12 cellular contexts compared by ENCODE assay signal in genomic region chr18:22822841-22823508, GRCh38.
A peak's percentile ranks its signal among the peaks of the same experiment; 100 is the strongest.
DNase-seq lines count a peak whose midpoint lies in the region; ATAC-seq and TF ChIP-seq lines count a peak whose summit lies in the region.
"Had no signal": no experiment of that assay in that cellular context is flagged by ENCODE, and none has a peak within 500 bp of the region (broad histone marks: within the 10 kb centered on the region; RNA-seq: fewer than 3 reads in every experiment).

No MANE protein-coding gene starts in this region.

- H3K27me3 ChIP-seq in endodermal cell (ENCODE audit: control insufficient read depth, insufficient read depth, low read length, poor library complexity, severe bottlenecking) (no peaks in the 10 kb centered on the region), right atrium auricular region (no peaks in the 10 kb centered on the region), aorta (ENCODE audit: control insufficient read depth in 1 of 2, insufficient read depth in 2 of 2, low read length in 1 of 2) (no peaks in the 10 kb centered on the region)
- H3K27me3 ChIP-seq: gastroesophageal sphincter, pancreas had no signal

- no peaks in the 10 kb centered on the region for H3K9me3 ChIP-seq in endodermal cell (ENCODE audit: control insufficient read depth, low read length)
- H3K9me3 ChIP-seq in right atrium auricular region, result no peaks in the 10 kb centered on the region
- no peaks in the 10 kb centered on the region for H3K9me3 ChIP-seq in aorta (ENCODE audit: control insufficient read depth, low read length)
- H3K9me3 ChIP-seq: pancreas had no signal

- H3K9ac ChIP-seq in endodermal cell (ENCODE audit: extremely low read depth, low read length, poor library complexity, severe bottlenecking), result no peak overlapping the region

- no peaks in the 10 kb centered on the region for H3K9me3 Mint-ChIP-seq in endodermal cell
- H3K9me3 Mint-ChIP-seq in activated T-cell treated with anti-CD3 and anti-CD28 coated beads, Interleukin-2, amount 50 U/mL, for 72 hours, result no peaks in the 10 kb centered on the region
- H3K9me3 Mint-ChIP-seq: activated CD8-positive, alpha-beta T cell treated with anti-CD3 and anti-CD28 coated beads for 36 hours had no signal

- 88 to 94% methylated on average over 2 of the region's 3 CpGs for WGBS in endodermal cell (ENCODE audit: insufficient coverage in 1 of 2, insufficient read length in 1 of 2), 2 experiments
- 89 to 90% methylated on average over 3 of the region's 3 CpGs for WGBS in aorta, 2 donors

- H3K4me3 ChIP-seq in endodermal cell (ENCODE audit: low read length), result no peak overlapping the region
- no peak overlapping the region for H3K4me3 ChIP-seq in right atrium auricular region
- H3K4me3 ChIP-seq in aorta (ENCODE audit: low read length in 2 of 2), result no peak overlapping the region
- H3K4me3 ChIP-seq: gastroesophageal sphincter, pancreas had no signal

- no peak overlapping the region for H3K27ac Mint-ChIP-seq in endodermal cell
- H3K27ac Mint-ChIP-seq in activated T-cell treated with anti-CD3 and anti-CD28 coated beads, Interleukin-2, amount 50 U/mL, for 72 hours, result no peak overlapping the region
- H3K27ac Mint-ChIP-seq: activated CD8-positive, alpha-beta T cell treated with anti-CD3 and anti-CD28 coated beads for 36 hours; activated naive CD4-positive, alpha-beta T cell treated with anti-CD3 and anti-CD28 coated beads, Interleukin-2, amount 50 U/mL, for 72 hours had no signal

- H3K4me1 ChIP-seq in endodermal cell (ENCODE audit: control insufficient read depth, insufficient read depth, low read length), result no peaks in the 10 kb centered on the region
- H3K4me1 ChIP-seq in right atrium auricular region, result no peaks in the 10 kb centered on the region
- no peaks in the 10 kb centered on the region for H3K4me1 ChIP-seq in aorta (ENCODE audit: control insufficient read depth in 1 of 2, insufficient read depth in 2 of 2, low read length in 2 of 2)
- H3K4me1 ChIP-seq: pancreas had no signal

- intact Hi-C loops in aorta (cut with DNase I), result no loop called here

- peak overlapping the region; percentile 86 for H3K27ac ChIP-seq in endodermal cell (ENCODE audit: low read depth, low read length)
- H3K27ac ChIP-seq in right atrium auricular region, result no peak overlapping the region
- no peak overlapping the region for H3K27ac ChIP-seq in aorta (ENCODE audit: low read depth in 1 of 2, low read length in 2 of 2)
- H3K27ac ChIP-seq: gastroesophageal sphincter, pancreas had no signal

- H3K27me3 Mint-ChIP-seq in endodermal cell (ENCODE audit: insufficient read depth), result no peaks in the 10 kb centered on the region
- H3K27me3 Mint-ChIP-seq in activated T-cell treated with anti-CD3 and anti-CD28 coated beads, Interleukin-2, amount 50 U/mL, for 72 hours (ENCODE audit: low read depth), result peaks cover 10% of the 10 kb centered on the region

- H3K4me3 Mint-ChIP-seq in endodermal cell, result no peak overlapping the region
- no peak overlapping the region for H3K4me3 Mint-ChIP-seq in activated T-cell treated with anti-CD3 and anti-CD28 coated beads, Interleukin-2, amount 50 U/mL, for 72 hours
- H3K4me3 Mint-ChIP-seq: activated CD8-positive, alpha-beta T cell treated with anti-CD3 and anti-CD28 coated beads for 36 hours had no signal

- TF ChIP-seq CTCF in endodermal cell (conservative IDR thresholded peaks at IDR 0.05), result no peak
- no peak for TF ChIP-seq CTCF in right atrium auricular region (IDR thresholded peaks at IDR 0.05)

- no peaks in the 10 kb centered on the region for H3K4me1 Mint-ChIP-seq in endodermal cell
- peaks cover 3% of the 10 kb centered on the region for H3K4me1 Mint-ChIP-seq in activated T-cell treated with anti-CD3 and anti-CD28 coated beads, Interleukin-2, amount 50 U/mL, for 72 hours (ENCODE audit: low read depth)

- no peak for DNase-seq in endodermal cell
- DNase-seq in right atrium auricular region (ENCODE audit: low spot score), result no peak
- no peak for DNase-seq in aorta
- DNase-seq in activated T-cell treated with anti-CD3 and anti-CD28 coated beads, Interleukin-2, amount 50 U/mL, for 72 hours, result no peak
- DNase-seq: activated CD8-positive, alpha-beta T cell treated with anti-CD3 and anti-CD28 coated beads for 36 hours; NCI-H1105; pancreas had no signal

- ATAC-seq in GM19025 (IDR thresholded peaks at IDR 0.05; ENCODE audit: low read depth, unreplicated experiment) (peak; percentile 64), GM21717 (IDR thresholded peaks at IDR 0.05; ENCODE audit: unreplicated experiment) (peak; percentile 56), HG03159 (IDR thresholded peaks at IDR 0.05; ENCODE audit: unreplicated experiment) (peak; percentile 84), aorta (ENCODE audit: low FRiP score) (no peak)
- no peak for ATAC-seq in activated T-cell treated with anti-CD3 and anti-CD28 coated beads, Interleukin-2, amount 50 U/mL, for 72 hours (replicated peaks in 1 of 2)
- ATAC-seq: activated CD8-positive, alpha-beta T cell treated with anti-CD3 and anti-CD28 coated beads for 36 hours; activated naive CD4-positive, alpha-beta T cell treated with anti-CD3 and anti-CD28 coated beads, Interleukin-2, amount 50 U/mL, for 72 hours; gastroesophageal sphincter had no signal

- H3K36me3 Mint-ChIP-seq in endodermal cell (ENCODE audit: low read depth), result no peaks in the 10 kb centered on the region
- H3K36me3 Mint-ChIP-seq in activated T-cell treated with anti-CD3 and anti-CD28 coated beads, Interleukin-2, amount 50 U/mL, for 72 hours (ENCODE audit: insufficient read depth in 2 of 2), result no peaks in the 10 kb centered on the region
- H3K36me3 Mint-ChIP-seq: activated naive CD4-positive, alpha-beta T cell treated with anti-CD3 and anti-CD28 coated beads, Interleukin-2, amount 50 U/mL, for 72 hours had no signal

- no peaks in the 10 kb centered on the region for H3K36me3 ChIP-seq in endodermal cell (ENCODE audit: control insufficient read depth, insufficient read depth, low read length)
- H3K36me3 ChIP-seq in right atrium auricular region, result no peaks in the 10 kb centered on the region
- H3K36me3 ChIP-seq in aorta (ENCODE audit: control insufficient read depth in 1 of 2, insufficient read depth in 2 of 2, low read length in 1 of 2), result no peaks in the 10 kb centered on the region
- H3K36me3 ChIP-seq: gastroesophageal sphincter, pancreas had no signal

Comparison
In these comparisons a context has a peak if more than half of its experiments do, and no peak if none do; other contexts are left out.
1. ATAC-seq: peak in GM19025 (single experiment), GM21717 (single experiment) and HG03159 (single experiment); none in aorta (single experiment) and activated T-cell treated with anti-CD3 and anti-CD28 coated beads, Interleukin-2, amount 50 U/mL, for 72 hours (0 of 2).